Comparison of ENCODE assay signal across 9 cellular contexts in the genomic region with DNA sequence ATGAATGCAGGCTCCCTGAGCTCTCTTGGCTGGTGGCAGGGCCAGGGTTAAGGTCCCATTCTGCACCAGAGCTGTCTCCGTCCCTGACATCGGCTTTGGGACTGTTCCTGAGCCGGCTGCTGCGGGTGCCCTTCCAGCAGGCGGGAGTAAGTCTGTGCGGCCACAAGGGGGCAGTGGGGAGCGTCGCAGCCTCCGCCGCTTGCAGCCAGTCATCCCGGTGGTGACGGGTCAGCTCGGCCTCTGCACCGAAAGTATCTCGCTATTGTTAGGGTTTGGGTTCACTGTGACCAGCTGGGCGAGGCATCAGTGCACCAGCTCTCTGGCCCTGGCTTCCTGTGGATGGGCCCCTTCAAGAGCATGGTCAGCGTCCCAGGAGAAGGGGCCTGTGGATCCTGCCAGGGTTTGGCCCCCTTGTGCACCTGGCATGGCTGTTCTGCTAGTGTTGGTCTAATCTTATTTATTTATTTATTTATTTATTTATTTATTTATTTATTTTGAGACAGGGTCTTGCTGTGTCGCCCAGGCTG. TPM values are rescaled to one million over a fixed set of nuclear protein-coding genes. Genes with fewer than 3 reads are reported as not detected.
DNase-seq lines count a peak whose midpoint lies in the region; ATAC-seq and TF ChIP-seq lines count a peak whose summit lies in the region.
"Had no signal": no experiment of that assay in that cellular context is flagged by ENCODE, and none has a peak within 500 bp of the region (broad histone marks: within the 10 kb centered on the region; RNA-seq: fewer than 3 reads in every experiment).

No MANE protein-coding gene starts in this region.

- H3F3A ChIP-seq in GM23338 (replicated peaks; ENCODE audit: low read depth), result peaks cover 3% of the 10 kb centered on the region; the same call in 1 of the 2 replicates

- H3K79me2 ChIP-seq in GM23338 (replicated peaks; ENCODE audit: insufficient read depth), result peaks cover 62% of the 10 kb centered on the region

- no peak overlapping the region for H3K4me2 ChIP-seq in GM23338

- peak; percentile 71 to 72 for ATAC-seq in CD4-positive, CD25-positive, alpha-beta regulatory T cell (ENCODE audit: low read depth in 2 of 2)
- ATAC-seq in GM23338 (peak; percentile 75), memory B cell (ENCODE audit: low read depth) (peak; percentile 86)

- DNase-seq in CD4-positive, CD25-positive, alpha-beta regulatory T cell, result peak; percentile 53 to 79 (median 57)
- DNase-seq in GM23338 (ENCODE audit: low spot score) (peak; percentile 93), NCI-H526 (lab: John Stamatoyannopoulos, UW) (peak; percentile 27 to 74), memory B cell (ENCODE audit: low spot score in 2 of 2) (peak; percentile 65 to 71), NCI-H2081 treated with DMSO at 0.1 percent for 48 hours (lab: John Stamatoyannopoulos, UW) (no peak)
- DNase-seq in activated CD8-positive, alpha-beta memory T cell treated with anti-CD3 and anti-CD28 coated beads for 1 hour (ENCODE audit: extremely low read depth in 1 of 2, low read depth in 1 of 2), result peak; percentile 36 to 67
- peak; percentile 36 to 56 (median 40) for DNase-seq in effector memory CD4-positive, alpha-beta T cell
- peak; percentile 44 for DNase-seq in stimulated activated CD8-positive, alpha-beta memory T cell treated with anti-CD3 and anti-CD28 coated beads, Interleukin-12 subunit alpha, Interleukin-12 subunit beta, amount 100 ng/mL, for 4 hours (ENCODE audit: low read depth)

- H3K9me3 ChIP-seq in CD4-positive, CD25-positive, alpha-beta regulatory T cell (ENCODE audit: control insufficient read depth in 2 of 2, low read length in 2 of 2), result no peaks in the 10 kb centered on the region
- H3K9me3 ChIP-seq in effector memory CD4-positive, alpha-beta T cell (ENCODE audit: control insufficient read depth, low read length), result no peaks in the 10 kb centered on the region

- no peaks in the 10 kb centered on the region for H3K9me3 Mint-ChIP-seq in CD4-positive, CD25-positive, alpha-beta regulatory T cell
- H3K9me3 Mint-ChIP-seq in GM23338, result no peaks in the 10 kb centered on the region
- no peaks in the 10 kb centered on the region for H3K9me3 Mint-ChIP-seq in memory B cell

- H3K27ac Mint-ChIP-seq in CD4-positive, CD25-positive, alpha-beta regulatory T cell, result peak overlapping the region; percentile 34 to 87 (median 85)
- H3K27ac Mint-ChIP-seq in GM23338 (peak overlapping the region; percentile 19; the same call in 1 of the 2 replicates), memory B cell (no peak overlapping the region)

- H3K9me2 ChIP-seq in GM23338 (ENCODE audit: insufficient read depth), result no peaks in the 10 kb centered on the region

- H3K27ac ChIP-seq in CD4-positive, CD25-positive, alpha-beta regulatory T cell (ENCODE audit: insufficient read depth, low read length, poor library complexity, severe bottlenecking), result no peak overlapping the region
- 0 out of 2 replicates have a peak overlapping the region, but pooled peaks have one; percentile 72 for H3K27ac ChIP-seq in GM23338 (ENCODE audit: low read depth)
- no peak overlapping the region for H3K27ac ChIP-seq in effector memory CD4-positive, alpha-beta T cell (ENCODE audit: insufficient read depth, low read length, poor library complexity, severe bottlenecking)
- H3K27ac ChIP-seq: SK-N-MC had no signal

- TF ChIP-seq CTCF in GM23338 (conservative IDR thresholded peaks at IDR 0.05; ENCODE audit: low read depth in 2 of 2), result peak; percentile 89 to 96

- H3K27me3 ChIP-seq in CD4-positive, CD25-positive, alpha-beta regulatory T cell (ENCODE audit: control insufficient read depth, insufficient read depth, low read length), result no peaks in the 10 kb centered on the region
- no peaks in the 10 kb centered on the region for H3K27me3 ChIP-seq in GM23338 (ENCODE audit: insufficient read depth)
- H3K27me3 ChIP-seq in effector memory CD4-positive, alpha-beta T cell (replicated peaks; ENCODE audit: control insufficient read depth, insufficient read depth, low read length, poor library complexity, severe bottlenecking), result no peaks in the 10 kb centered on the region

- peaks cover 51% of the 10 kb centered on the region for H3K4me1 ChIP-seq in CD4-positive, CD25-positive, alpha-beta regulatory T cell (ENCODE audit: control insufficient read depth, insufficient read depth, low read length, poor library complexity, severe bottlenecking)
- peaks cover 20% of the 10 kb centered on the region; the same call in 1 of the 2 replicates for H3K4me1 ChIP-seq in GM23338 (ENCODE audit: insufficient read depth)
- peaks cover 6% of the 10 kb centered on the region for H3K4me1 ChIP-seq in effector memory CD4-positive, alpha-beta T cell (ENCODE audit: control insufficient read depth, insufficient read depth, low read length, poor library complexity, severe bottlenecking)

- H2AFZ ChIP-seq in GM23338, result no peak overlapping the region

- H3K4me3 Mint-ChIP-seq in CD4-positive, CD25-positive, alpha-beta regulatory T cell, result peak overlapping the region; percentile 43 to 79 (median 58)
- H3K4me3 Mint-ChIP-seq in GM23338 (no peak overlapping the region), memory B cell (peak overlapping the region; percentile 63)

- H3K4me3 ChIP-seq in CD4-positive, CD25-positive, alpha-beta regulatory T cell (ENCODE audit: low read depth, low read length), result peak overlapping the region; percentile 26
- H3K4me3 ChIP-seq in GM23338, result no peak overlapping the region
- peak overlapping the region; percentile 25 for H3K4me3 ChIP-seq in effector memory CD4-positive, alpha-beta T cell (ENCODE audit: insufficient read depth, low read depth, low read length, poor library complexity, severe bottlenecking)
- H3K4me3 ChIP-seq: SK-N-MC had no signal

- H3K27me3 Mint-ChIP-seq in CD4-positive, CD25-positive, alpha-beta regulatory T cell, result no peaks in the 10 kb centered on the region
- peaks cover 22% of the 10 kb centered on the region for H3K27me3 Mint-ChIP-seq in GM23338 (ENCODE audit: insufficient read depth, low read depth, poor library complexity)
- H3K27me3 Mint-ChIP-seq in memory B cell, result no peaks in the 10 kb centered on the region

- no peaks in the 10 kb centered on the region for H3K36me3 ChIP-seq in CD4-positive, CD25-positive, alpha-beta regulatory T cell (ENCODE audit: control insufficient read depth, insufficient read depth, low read length)
- H3K36me3 ChIP-seq in GM23338 (ENCODE audit: insufficient read depth), result no peaks in the 10 kb centered on the region
- H3K36me3 ChIP-seq in effector memory CD4-positive, alpha-beta T cell (ENCODE audit: control insufficient read depth, insufficient read depth, low read length), result no peaks in the 10 kb centered on the region

- H3K4me1 Mint-ChIP-seq in CD4-positive, CD25-positive, alpha-beta regulatory T cell, result peaks cover 0 to 65% (median 26%) of the 10 kb centered on the region in 4 donors
- H3K4me1 Mint-ChIP-seq in GM23338 (peaks cover 32% of the 10 kb centered on the region), memory B cell (peaks cover 22% of the 10 kb centered on the region)

- H3K36me3 Mint-ChIP-seq in CD4-positive, CD25-positive, alpha-beta regulatory T cell, result peaks cover 7% of the 10 kb centered on the region
- H3K36me3 Mint-ChIP-seq in GM23338 (ENCODE audit: low read depth) (no peaks in the 10 kb centered on the region), memory B cell (peaks cover 2% of the 10 kb centered on the region)

- peaks cover 10% of the 10 kb centered on the region; the same call in 1 of the 2 replicates for H4K20me1 ChIP-seq in GM23338 (replicated peaks; ENCODE audit: insufficient read depth)

TF ChIP-seq in GM23338, 12 proteins besides CTCF, POLR2A, EP300 and RAD21:
- TF ChIP-seq, protein P1, sequence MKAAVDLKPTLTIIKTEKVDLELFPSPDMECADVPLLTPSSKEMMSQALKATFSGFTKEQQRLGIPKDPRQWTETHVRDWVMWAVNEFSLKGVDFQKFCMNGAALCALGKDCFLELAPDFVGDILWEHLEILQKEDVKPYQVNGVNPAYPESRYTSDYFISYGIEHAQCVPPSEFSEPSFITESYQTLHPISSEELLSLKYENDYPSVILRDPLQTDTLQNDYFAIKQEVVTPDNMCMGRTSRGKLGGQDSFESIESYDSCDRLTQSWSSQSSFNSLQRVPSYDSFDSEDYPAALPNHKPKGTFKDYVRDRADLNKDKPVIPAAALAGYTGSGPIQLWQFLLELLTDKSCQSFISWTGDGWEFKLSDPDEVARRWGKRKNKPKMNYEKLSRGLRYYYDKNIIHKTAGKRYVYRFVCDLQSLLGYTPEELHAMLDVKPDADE (IDR thresholded peaks at IDR 0.05), result no peak
- TF ChIP-seq CREB1 (CRISPR knock-in tag; IDR thresholded peaks at IDR 0.05; ENCODE audit: low read depth), result peak; percentile 54

RNA-seq across cellular contexts. Expression of gene NDUFB7, which starts 15.1 kb away (rescaled TPM):
- total RNA-seq in CD4-positive, CD25-positive, alpha-beta regulatory T cell, result 51.4 TPM
- polyA plus RNA-seq in CD4-positive, CD25-positive, alpha-beta regulatory T cell, result 100 to 1,000 TPM; 196 to 238 (median 218) TPM
- 289 and 398 TPM in 2 replicates for total RNA-seq in GM23338 (2014; rRNA removed; shearing (Covaris generic))
- polyA plus RNA-seq in GM23338 (2016; fragmentation: Nextera tagmentation; extraction: Ambion mirVana), result 463 and 501 TPM in 2 replicates

RNA-seq across cellular contexts. Expression of gene CLEC17A, which starts 26.2 kb away (rescaled TPM):
- 0.25 TPM for total RNA-seq in CD4-positive, CD25-positive, alpha-beta regulatory T cell
- polyA plus RNA-seq in CD4-positive, CD25-positive, alpha-beta regulatory T cell, result not detected
- 0.17 TPM in 1 of 2 replicates, not detected in the other for total RNA-seq in GM23338 (2014; rRNA removed; shearing (Covaris generic))
- 0.21 TPM in 1 of 2 replicates, not detected in the other for polyA plus RNA-seq in GM23338 (2016; fragmentation: Nextera tagmentation; extraction: Ambion mirVana)

RNA-seq across cellular contexts. Expression of gene TECR, which starts 27.3 kb away (rescaled TPM):
- 159 TPM for total RNA-seq in CD4-positive, CD25-positive, alpha-beta regulatory T cell
- 100 to 1,000 TPM; 304 to 351 (median 335) TPM for polyA plus RNA-seq in CD4-positive, CD25-positive, alpha-beta regulatory T cell
- 104 and 107 TPM in 2 replicates for total RNA-seq in GM23338 (2014; rRNA removed; shearing (Covaris generic))
- polyA plus RNA-seq in GM23338 (2016; fragmentation: Nextera tagmentation; extraction: Ambion mirVana), result 268 and 277 TPM in 2 replicates

RNA-seq across cellular contexts. Expression of gene DNAJB1, which starts 38.5 kb away (rescaled TPM):
- total RNA-seq in CD4-positive, CD25-positive, alpha-beta regulatory T cell, result 754 TPM
- 100 to 1,000 TPM; 302 to 349 (median 332) TPM for polyA plus RNA-seq in CD4-positive, CD25-positive, alpha-beta regulatory T cell
- total RNA-seq in GM23338 (2014; rRNA removed; shearing (Covaris generic)), result 53.3 TPM in 2 replicates
- polyA plus RNA-seq in GM23338 (2016; fragmentation: Nextera tagmentation; extraction: Ambion mirVana), result 43.2 and 44.0 TPM in 2 replicates
